ENCODE assay signal across 16 cellular contexts in genomic region chr11:122140535-122140934, GRCh38. TPM values are rescaled to one million over a fixed set of nuclear protein-coding genes. Genes with fewer than 3 reads are reported as not detected.
DNase-seq lines count a peak whose midpoint lies in the region; ATAC-seq and TF ChIP-seq lines count a peak whose summit lies in the region.
"Had no signal": no experiment of that assay in that cellular context is flagged by ENCODE, and none has a peak within 500 bp of the region (broad histone marks: within the 10 kb centered on the region; RNA-seq: fewer than 3 reads in every experiment).

No MANE protein-coding gene starts in this region.

- H3K9me2 ChIP-seq in GM23248 (ENCODE audit: insufficient read depth) = no peaks in the 10 kb centered on the region

- H3K36me3 ChIP-seq in GM23248 (ENCODE audit: low read depth) = peaks cover 47% of the 10 kb centered on the region
- H3K36me3 ChIP-seq: gastrocnemius medialis, sigmoid colon, suprapubic skin had no signal

- no peaks in the 10 kb centered on the region for H3K36me3 Mint-ChIP-seq in progenitor cell of endocrine pancreas (ENCODE audit: insufficient read depth)
- H3K36me3 Mint-ChIP-seq: CD8-positive, alpha-beta T cell; naive B cell had no signal

- H3K4me3 ChIP-seq in GM23248 (no peak overlapping the region), epithelial cell of esophagus (ENCODE audit: low read length) (no peak overlapping the region)
- H3K4me3 ChIP-seq: gastrocnemius medialis, sigmoid colon, suprapubic skin had no signal

- H3K79me2 ChIP-seq in GM23248 (ENCODE audit: insufficient read depth) = peaks cover 91% of the 10 kb centered on the region

- H3K9me3 Mint-ChIP-seq in progenitor cell of endocrine pancreas (ENCODE audit: low read depth) = no peaks in the 10 kb centered on the region
- H3K9me3 Mint-ChIP-seq: CD8-positive, alpha-beta T cell; central memory CD8-positive, alpha-beta T cell; naive B cell had no signal

- WGBS in GM23248 (ENCODE audit: low coverage in 1 of 2, low lambda C conversion rate in 2 of 2, missing lambda C conversion rate in 2 of 2), 2 experiments = 25 to 29% methylated on average over 2 of the region's 2 CpGs

- in situ Hi-C loops in GM23248 (cut with MboI) = no loop called here

- ATAC-seq in HG02642 (IDR thresholded peaks at IDR 0.05; ENCODE audit: poor library complexity, unreplicated experiment) (no peak), GM18511 (IDR thresholded peaks at IDR 0.05; ENCODE audit: unreplicated experiment) (no peak)
- ATAC-seq: activated CD8-positive, alpha-beta T cell treated with anti-CD3 and anti-CD28 coated beads, Interleukin-2, amount 10 ng/mL, durations not matched to agents 7 days and 5 days; CD8-positive, alpha-beta T cell; gastrocnemius medialis had no signal

- H3K9me3 ChIP-seq in GM23248 (ENCODE audit: low read depth) = no peaks in the 10 kb centered on the region
- H3K9me3 ChIP-seq: gastrocnemius medialis, sigmoid colon, suprapubic skin had no signal

- H3K27me3 Mint-ChIP-seq in progenitor cell of endocrine pancreas = peaks cover 6% of the 10 kb centered on the region

- no peak overlapping the region for H3K4me3 Mint-ChIP-seq in progenitor cell of endocrine pancreas (ENCODE audit: low read depth)
- H3K4me3 Mint-ChIP-seq: activated CD8-positive, alpha-beta T cell treated with anti-CD3 and anti-CD28 coated beads, Interleukin-2, amount 10 ng/mL, durations not matched to agents 7 days and 5 days; CD8-positive, alpha-beta T cell; central memory CD8-positive, alpha-beta T cell; naive B cell had no signal

- H3K27ac Mint-ChIP-seq in progenitor cell of endocrine pancreas = no peak overlapping the region
- H3K27ac Mint-ChIP-seq: activated CD8-positive, alpha-beta T cell treated with anti-CD3 and anti-CD28 coated beads, Interleukin-2, amount 10 ng/mL, durations not matched to agents 7 days and 5 days; CD8-positive, alpha-beta T cell; naive B cell had no signal

- H4K20me1 ChIP-seq in GM23248 (ENCODE audit: insufficient read depth) = no peaks in the 10 kb centered on the region

- H3K4me1 ChIP-seq in GM23248 (ENCODE audit: insufficient read depth) = peaks cover 82% of the 10 kb centered on the region
- H3K4me1 ChIP-seq: gastrocnemius medialis had no signal

- DNase-seq in GM23248 (peak; percentile 83), RWPE1 (ENCODE audit: low spot score) (peak; percentile 78), epithelial cell of esophagus (ENCODE audit: low read depth) (peak; percentile 90), non-pigmented ciliary epithelial cell (ENCODE audit: low read depth) (peak; percentile 85), cerebellar nuclear complex (lab: John Stamatoyannopoulos, UW) (no peak), progenitor cell of endocrine pancreas (ENCODE audit: low spot score, unreplicated experiment) (no peak)
- DNase-seq: activated CD8-positive, alpha-beta T cell treated with anti-CD3 and anti-CD28 coated beads, Interleukin-2, amount 10 ng/mL, durations not matched to agents 7 days and 5 days; activated effector memory CD4-positive, alpha-beta T cell treated with anti-CD3 and anti-CD28 coated beads, Interleukin-2, amount 50 U/mL, for 16 hours; CD8-positive, alpha-beta T cell; gastrocnemius medialis; naive B cell; sigmoid colon had no signal

- CTCF ChIA-PET in RWPE1 (lab: Yijun Ruan, JAX) = no interaction called here

- peak overlapping the region; percentile 46 for H3K4me2 ChIP-seq in GM23248 (ENCODE audit: unreplicated experiment)

- TF ChIP-seq CTCF in RWPE1 (conservative IDR thresholded peaks at IDR 0.05; ENCODE audit: low read depth) (no peak), epithelial cell of esophagus (IDR thresholded peaks at IDR 0.05; ENCODE audit: insufficient read depth, low read depth, low read length, missing control alignments) (no peak), progenitor cell of endocrine pancreas (IDR thresholded peaks at IDR 0.05; ENCODE audit: unreplicated experiment) (no peak)

- peaks cover 27% of the 10 kb centered on the region for H3K4me1 Mint-ChIP-seq in progenitor cell of endocrine pancreas (ENCODE audit: low read depth)
- H3K4me1 Mint-ChIP-seq: central memory CD8-positive, alpha-beta T cell; naive B cell had no signal

- H3K9ac ChIP-seq in GM23248 = no peak overlapping the region; the same call in 1 of the 2 replicates

- POLR2A ChIA-PET in RWPE1 (lab: Yijun Ruan, JAX; ENCODE audit: low non-redundant PET) = no interaction called here

- H2AFZ ChIP-seq in GM23248 = no peak overlapping the region

- peak overlapping the region; percentile 88 for H3K27ac ChIP-seq in GM23248
- no peak overlapping the region for H3K27ac ChIP-seq in RWPE1
- H3K27ac ChIP-seq: gastrocnemius medialis, sigmoid colon, suprapubic skin had no signal

- peaks cover 99% of the 10 kb centered on the region for H3F3A ChIP-seq in GM23248 (ENCODE audit: insufficient read depth)

- H3K27me3 ChIP-seq in GM23248 (replicated peaks; ENCODE audit: insufficient read depth) = no peaks in the 10 kb centered on the region
- H3K27me3 ChIP-seq: gastrocnemius medialis, sigmoid colon, suprapubic skin had no signal

RNA-seq across cellular contexts. Expression of gene BLID, which starts 24.5 kb away (rescaled TPM):
- total RNA-seq in GM23248 (2014; rRNA removed; shearing (Covaris generic)) = 4.1 and 7.1 TPM in 2 replicates
- polyA plus RNA-seq in GM23248 (2016; fragmentation: Nextera tagmentation; extraction: Ambion mirVana) = 0.84 and 2.9 TPM in 2 replicates
- total RNA-seq in progenitor cell of endocrine pancreas = not detected in 2 replicates
- total RNA-seq: activated CD8-positive, alpha-beta T cell treated with anti-CD3 and anti-CD28 coated beads, Interleukin-2, amount 10 ng/mL, durations not matched to agents 7 days and 5 days; CD8-positive, alpha-beta T cell; suprapubic skin had no signal

Comparison
In these comparisons a context has a peak if more than half of its experiments do, and no peak if none do; other contexts are left out.
1. DNase-seq: peak in GM23248 (single experiment), RWPE1 (single experiment), epithelial cell of esophagus (single experiment) and non-pigmented ciliary epithelial cell (single experiment); none in cerebellar nuclear complex (0 of 2) and progenitor cell of endocrine pancreas (single experiment).